Comparison of ENCODE assay signal across 1 cellular context in genomic region chr6:151452750-151453427, GRCh38.
TF ChIP-seq lines count a peak whose summit lies in the region.

No MANE protein-coding gene starts in this region.

TF ChIP-seq in SK-N-SH, 30 proteins besides CTCF, POLR2A, EP300 and RAD21 (continued from another document):
- TF ChIP-seq REST (IDR thresholded peaks at IDR 0.05; ENCODE audit: low read depth, low read length) (no peak), SMC3 (IDR thresholded peaks at IDR 0.05; ENCODE audit: low read depth, low read length) (no peak), MAX (IDR thresholded peaks at IDR 0.05; ENCODE audit: low read depth) (no peak), NFIC (IDR thresholded peaks at IDR 0.05; ENCODE audit: borderline replicate concordance) (no peak), YY1 (IDR thresholded peaks at IDR 0.05; ENCODE audit: low read depth) (no peak), PBX3 (IDR thresholded peaks at IDR 0.05) (no peak), GATA2 (CRISPR knock-in tag; IDR thresholded peaks at IDR 0.05) (no peak), MXI1 (IDR thresholded peaks at IDR 0.05; ENCODE audit: low read depth, low read length) (no peak), EZH2phosphoT487 (IDR thresholded peaks at IDR 0.05; ENCODE audit: borderline replicate concordance, low read depth) (no peak), FOSL2 (IDR thresholded peaks at IDR 0.05; ENCODE audit: borderline replicate concordance, low read depth) (no peak), ZBTB33 (IDR thresholded peaks at IDR 0.05; ENCODE audit: borderline replicate concordance, low read depth) (no peak), TAF1 (IDR thresholded peaks at IDR 0.05; ENCODE audit: borderline replicate concordance, low read depth, low read length) (no peak), RCOR1 (IDR thresholded peaks at IDR 0.05; ENCODE audit: low read length) (no peak), JUND (IDR thresholded peaks at IDR 0.05) (no peak)
